Comparison of ENCODE assay signal across 22 cellular contexts in the genomic region with DNA sequence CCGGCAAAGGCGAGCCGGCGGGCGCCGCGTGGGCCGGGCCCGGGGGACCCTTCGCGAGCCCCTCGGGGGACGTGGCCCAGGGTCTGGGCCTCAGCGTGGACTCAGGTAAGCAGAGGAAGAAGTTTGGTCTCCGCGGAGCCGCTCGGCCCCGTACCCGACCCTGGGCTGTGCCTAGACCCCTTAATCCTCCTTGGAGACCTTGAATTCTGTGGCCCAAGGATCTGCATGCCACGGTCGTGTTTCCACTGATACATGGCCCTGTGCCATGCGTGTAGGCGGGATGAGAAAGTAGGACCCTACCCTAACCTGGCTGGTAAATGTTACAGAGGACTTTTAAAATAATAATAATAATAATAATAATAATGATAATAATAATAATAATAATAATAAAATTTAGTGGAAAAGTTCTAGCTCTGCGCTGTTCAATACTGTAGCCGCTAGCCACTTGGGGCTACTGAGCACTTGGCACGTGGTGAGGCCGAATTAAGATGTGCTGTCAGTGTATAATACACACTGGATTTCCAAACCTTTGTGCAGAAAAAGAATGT. TPM values are rescaled to one million over a fixed set of nuclear protein-coding genes. Genes with fewer than 3 reads are reported as not detected.
A peak's percentile ranks its signal among the peaks of the same experiment; 100 is the strongest.
DNase-seq lines count a peak whose midpoint lies in the region; ATAC-seq and TF ChIP-seq lines count a peak whose summit lies in the region.
"Had no signal": no experiment of that assay in that cellular context is flagged by ENCODE, and none has a peak within 500 bp of the region (broad histone marks: within the 10 kb centered on the region; RNA-seq: fewer than 3 reads in every experiment).

No MANE protein-coding gene starts in this region.

- TF ChIP-seq POLR2A in esophagus muscularis mucosa (IDR thresholded peaks at IDR 0.05; ENCODE audit: low read depth): no peak

- no peak overlapping the region for H3K27ac Mint-ChIP-seq in activated naive CD8-positive, alpha-beta T cell treated with anti-CD3 and anti-CD28 coated beads, Interleukin-2, amount 10 ng/mL, durations not matched to agents 7 days and 5 days
- H3K27ac Mint-ChIP-seq in activated naive CD8-positive, alpha-beta T cell treated with anti-CD3 and anti-CD28 coated beads for 36 hours: no peak overlapping the region
- H3K27ac Mint-ChIP-seq: activated naive CD4-positive, alpha-beta T cell treated with anti-CD3 and anti-CD28 coated beads for 36 hours; IgD-negative memory B cell; nephron progenitor cell; T-helper 2 cell treated with Interferon-gamma antibody and Interleukin-4, amounts not matched to agents 5 μg/mL and 100 μg/mL, for 36 hours had no signal

- no peaks in the 10 kb centered on the region for H3F3A ChIP-seq in neural cell (ENCODE audit: insufficient read depth, low read length, poor library complexity, severe bottlenecking)
- H3F3A ChIP-seq in SK-N-SH (replicated peaks; ENCODE audit: insufficient read depth): no peaks in the 10 kb centered on the region

- intact Hi-C loops in esophagus muscularis mucosa (cut with DNase I): no loop called here
- intact Hi-C loops in tibial artery (cut with DNase I; ENCODE audit: low total_unique reads): no loop called here
- intact Hi-C loops in left lung (cut with DNase I): no loop called here

- H3K4me1 ChIP-seq in esophagus muscularis mucosa (peaks cover 9 to 24% (median 19%) of the 10 kb centered on the region in 4 donors), tibial artery (peaks cover 0 to 22% (median 17%) of the 10 kb centered on the region in 4 donors), SK-N-SH (ENCODE audit: control insufficient read depth in 1 of 2, insufficient read depth in 2 of 2, low read depth in 1 of 2, low read length in 1 of 2) (no peaks in the 10 kb centered on the region), left lung (peaks cover 3 to 7% of the 10 kb centered on the region in 2 donors)

- H3K4me2 ChIP-seq in neural cell (ENCODE audit: low read length) (no peak overlapping the region), SK-N-SH (no peak overlapping the region)

- H3K36me3 ChIP-seq in esophagus muscularis mucosa (no peaks in the 10 kb centered on the region), neural cell (ENCODE audit: insufficient read depth, low read length) (no peaks in the 10 kb centered on the region), tibial artery (no peaks in the 10 kb centered on the region), brain microvascular endothelial cell (replicated peaks) (no peaks in the 10 kb centered on the region), SK-N-SH (replicated peaks in 1 of 2; ENCODE audit: control insufficient read depth in 1 of 2, insufficient read depth in 2 of 2, low read length in 1 of 2) (no peaks in the 10 kb centered on the region), left lung (no peaks in the 10 kb centered on the region)
- H3K36me3 ChIP-seq: heart right ventricle, right atrium auricular region, SJCRH30 had no signal

- H3K79me2 ChIP-seq in neural cell (replicated peaks; ENCODE audit: insufficient read depth, low read length): no peaks in the 10 kb centered on the region
- no peaks in the 10 kb centered on the region for H3K79me2 ChIP-seq in SK-N-SH (ENCODE audit: insufficient read depth)

- H3K27me3 ChIP-seq in esophagus muscularis mucosa (peaks cover 4 to 98% (median 54%) of the 10 kb centered on the region in 4 donors), neural cell (ENCODE audit: insufficient read depth, low read depth, low read length) (peaks cover 98% of the 10 kb centered on the region), tibial artery (peaks cover 0 to 77% of the 10 kb centered on the region in 2 donors), brain microvascular endothelial cell (replicated peaks) (peaks cover 79% of the 10 kb centered on the region), SK-N-SH (ENCODE audit: insufficient read depth) (peaks cover 79% of the 10 kb centered on the region), left lung (peaks cover 88 to 100% of the 10 kb centered on the region in 2 donors)
- H3K27me3 ChIP-seq: SJCRH30 had no signal

- TF ChIP-seq CTCF in esophagus muscularis mucosa (IDR thresholded peaks at IDR 0.05): no peak
- TF ChIP-seq CTCF in neural cell (IDR thresholded peaks at IDR 0.05; ENCODE audit: poor library complexity, severe bottlenecking): no peak
- no peak for TF ChIP-seq CTCF in tibial artery (IDR thresholded peaks at IDR 0.05)
- no peak for TF ChIP-seq CTCF in brain microvascular endothelial cell (IDR thresholded peaks at IDR 0.05; ENCODE audit: low read depth, low read length, missing control alignments)
- no peak for TF ChIP-seq CTCF in SK-N-SH (IDR thresholded peaks at IDR 0.05)
- TF ChIP-seq CTCF in left lung (IDR thresholded peaks at IDR 0.05): no peak

- no peak overlapping the region for H3K27ac ChIP-seq in esophagus muscularis mucosa (replicated peaks in 1 of 4)
- H3K27ac ChIP-seq in neural cell (ENCODE audit: low read length): no peak overlapping the region
- H3K27ac ChIP-seq in tibial artery: no peak overlapping the region
- no peak overlapping the region for H3K27ac ChIP-seq in brain microvascular endothelial cell
- no peak overlapping the region for H3K27ac ChIP-seq in SK-N-SH (ENCODE audit: low read depth in 2 of 2, low read length in 1 of 2)
- no peak overlapping the region for H3K27ac ChIP-seq in left lung
- H3K27ac ChIP-seq: C4-2B, dorsolateral prefrontal cortex, heart right ventricle, right atrium auricular region, SJCRH30 had no signal

- peaks cover 87% of the 10 kb centered on the region for H3K27me3 Mint-ChIP-seq in activated naive CD8-positive, alpha-beta T cell treated with anti-CD3 and anti-CD28 coated beads, Interleukin-2, amount 10 ng/mL, durations not matched to agents 7 days and 5 days
- H3K27me3 Mint-ChIP-seq in activated naive CD8-positive, alpha-beta T cell treated with anti-CD3 and anti-CD28 coated beads for 36 hours: peaks cover 97% of the 10 kb centered on the region

- H3K9me3 ChIP-seq in esophagus muscularis mucosa: no peaks in the 10 kb centered on the region
- no peaks in the 10 kb centered on the region for H3K9me3 ChIP-seq in neural cell (ENCODE audit: low read length)
- H3K9me3 ChIP-seq in tibial artery: no peaks in the 10 kb centered on the region
- no peaks in the 10 kb centered on the region for H3K9me3 ChIP-seq in SK-N-SH
- H3K9me3 ChIP-seq in left lung: no peaks in the 10 kb centered on the region
- H3K9me3 ChIP-seq: heart right ventricle, right atrium auricular region, SJCRH30 had no signal

- in situ Hi-C loops in brain microvascular endothelial cell (cut with HindIII; ENCODE audit: low pct_ligation_motif_present, low sequenced_read_pairs): no loop called here

- no peaks in the 10 kb centered on the region for H3K36me3 Mint-ChIP-seq in activated naive CD8-positive, alpha-beta T cell treated with anti-CD3 and anti-CD28 coated beads, Interleukin-2, amount 10 ng/mL, durations not matched to agents 7 days and 5 days
- no peaks in the 10 kb centered on the region for H3K36me3 Mint-ChIP-seq in activated naive CD8-positive, alpha-beta T cell treated with anti-CD3 and anti-CD28 coated beads for 36 hours
- H3K36me3 Mint-ChIP-seq: IgD-negative memory B cell had no signal

- CTCF ChIA-PET in SK-N-SH (lab: Yijun Ruan, JAX): no interaction called here

- H3K4me3 Mint-ChIP-seq in activated naive CD8-positive, alpha-beta T cell treated with anti-CD3 and anti-CD28 coated beads, Interleukin-2, amount 10 ng/mL, durations not matched to agents 7 days and 5 days: no peak overlapping the region
- H3K4me3 Mint-ChIP-seq in activated naive CD8-positive, alpha-beta T cell treated with anti-CD3 and anti-CD28 coated beads for 36 hours: no peak overlapping the region
- H3K4me3 Mint-ChIP-seq: activated naive CD4-positive, alpha-beta T cell treated with anti-CD3 and anti-CD28 coated beads for 36 hours; T-helper 2 cell treated with Interferon-gamma antibody and Interleukin-4, amounts not matched to agents 5 μg/mL and 100 μg/mL, for 36 hours had no signal

- DNase-seq in activated naive CD8-positive, alpha-beta T cell treated with anti-CD3 and anti-CD28 coated beads, Interleukin-2, amount 10 ng/mL, durations not matched to agents 7 days and 5 days: peak; percentile 34
- DNase-seq in activated naive CD8-positive, alpha-beta T cell treated with anti-CD3 and anti-CD28 coated beads for 36 hours: no peak
- DNase-seq in esophagus muscularis mucosa (ENCODE audit: extremely low spot score) (no peak), tibial artery (no peak), brain microvascular endothelial cell (no peak), SK-N-SH (no peak), left lung (no peak)
- DNase-seq: activated CD4-positive, alpha-beta T cell treated with anti-CD3 and anti-CD28 coated beads for 1 hour; activated naive CD4-positive, alpha-beta T cell treated with anti-CD3 and anti-CD28 coated beads for 36 hours; NCI-H2081 treated with DMSO at 0.1 percent for 48 hours; SJCRH30; stimulated activated CD4-positive, alpha-beta T cell treated with anti-CD3 and anti-CD28 coated beads, Interleukin-4, amount 100 ng/mL, for 4 hours had no signal

- TF ChIP-seq EP300 in esophagus muscularis mucosa (IDR thresholded peaks at IDR 0.05) (no peak), neural cell (conservative IDR thresholded peaks at IDR 0.05; ENCODE audit: poor library complexity, severe bottlenecking) (no peak), SK-N-SH (IDR thresholded peaks at IDR 0.05; ENCODE audit: borderline replicate concordance in 1 of 2, low read depth in 1 of 2, low read length in 1 of 2) (no peak)

- POLR2A ChIA-PET in activated naive CD8-positive, alpha-beta T cell treated with anti-CD3 and anti-CD28 coated beads, Interleukin-2, amount 10 ng/mL, durations not matched to agents 7 days and 5 days (lab: Charles Lee): no interaction called here
- POLR2A ChIA-PET in SK-N-SH (lab: Yijun Ruan, JAX): no interaction called here

- peaks cover 3% of the 10 kb centered on the region for H3K4me1 Mint-ChIP-seq in activated naive CD8-positive, alpha-beta T cell treated with anti-CD3 and anti-CD28 coated beads, Interleukin-2, amount 10 ng/mL, durations not matched to agents 7 days and 5 days
- H3K4me1 Mint-ChIP-seq in activated naive CD8-positive, alpha-beta T cell treated with anti-CD3 and anti-CD28 coated beads for 36 hours: peaks cover 14% of the 10 kb centered on the region

- no peak for ATAC-seq in activated naive CD8-positive, alpha-beta T cell treated with anti-CD3 and anti-CD28 coated beads, Interleukin-2, amount 10 ng/mL, durations not matched to agents 7 days and 5 days (ENCODE audit: low read depth)
- ATAC-seq in left lung: no peak

- H3K9me2 ChIP-seq in neural cell (ENCODE audit: insufficient read depth, low read length) (no peaks in the 10 kb centered on the region), SK-N-SH (no peaks in the 10 kb centered on the region)

- peak overlapping the region; percentile 39 to 54 (median 42) for H3K4me3 ChIP-seq in esophagus muscularis mucosa
- H3K4me3 ChIP-seq in neural cell (ENCODE audit: low read length): peak overlapping the region; percentile 69
- H3K4me3 ChIP-seq in tibial artery: peak overlapping the region; percentile 19 to 36
- no peak overlapping the region for H3K4me3 ChIP-seq in brain microvascular endothelial cell (ENCODE audit: low read depth, low read length)
- H3K4me3 ChIP-seq in SK-N-SH (ENCODE audit: low read depth in 2 of 2, low read length in 1 of 2): no peak overlapping the region; a peak in 1 of 4 replicates
- H3K4me3 ChIP-seq in left lung: no peak overlapping the region
- H3K4me3 ChIP-seq: SJCRH30 had no signal

- H4K20me1 ChIP-seq in neural cell (ENCODE audit: insufficient read depth) (no peaks in the 10 kb centered on the region), SK-N-SH (ENCODE audit: insufficient read depth) (no peaks in the 10 kb centered on the region)

- no peak overlapping the region for H2AFZ ChIP-seq in neural cell (ENCODE audit: low read depth, low read length)
- H2AFZ ChIP-seq in SK-N-SH (ENCODE audit: low read depth): no peak overlapping the region

- WGBS in esophagus muscularis mucosa: 11% methylated on average over 8 of the region's 28 CpGs
- WGBS in SK-N-SH (ENCODE audit: low lambda C conversion rate): 2% methylated on average over 8 of the region's 28 CpGs

- H3K9me3 Mint-ChIP-seq in activated naive CD8-positive, alpha-beta T cell treated with anti-CD3 and anti-CD28 coated beads, Interleukin-2, amount 10 ng/mL, durations not matched to agents 7 days and 5 days: no peaks in the 10 kb centered on the region
- no peaks in the 10 kb centered on the region for H3K9me3 Mint-ChIP-seq in activated naive CD8-positive, alpha-beta T cell treated with anti-CD3 and anti-CD28 coated beads for 36 hours
- H3K9me3 Mint-ChIP-seq: activated naive CD4-positive, alpha-beta T cell treated with anti-CD3 and anti-CD28 coated beads for 36 hours; IgD-negative memory B cell; nephron progenitor cell; T-helper 2 cell treated with Interferon-gamma antibody and Interleukin-4, amounts not matched to agents 5 μg/mL and 100 μg/mL, for 36 hours had no signal

- no peak for TF ChIP-seq RAD21 in neural cell (conservative IDR thresholded peaks at IDR 0.05)
- TF ChIP-seq RAD21 in SK-N-SH (IDR thresholded peaks at IDR 0.05; ENCODE audit: low read length): no peak

- H3K9ac ChIP-seq in neural cell (ENCODE audit: low read length): no peak overlapping the region
- no peak overlapping the region for H3K9ac ChIP-seq in SK-N-SH

RNA-seq across cellular contexts. Expression of a gene that starts 5.7 kb away (rescaled TPM):
- not detected for total RNA-seq in activated naive CD8-positive, alpha-beta T cell treated with anti-CD3 and anti-CD28 coated beads, Interleukin-2, amount 10 ng/mL, durations not matched to agents 7 days and 5 days
- total RNA-seq in activated naive CD8-positive, alpha-beta T cell treated with anti-CD3 and anti-CD28 coated beads for 36 hours: not detected
- total RNA-seq in esophagus muscularis mucosa: not detected
- not detected in 2 replicates for polyA plus RNA-seq in neural cell
- not detected in 2 replicates for polyA minus RNA-seq in neural cell
- polyA plus RNA-seq in SK-N-SH (2012; rRNA removed): 0.02 TPM in 1 of 2 replicates, not detected in the other
- polyA plus RNA-seq in SK-N-SH (2012; cell fraction: cytosol; rRNA removed): not detected in 2 replicates
- not detected in 2 replicates for polyA plus RNA-seq in SK-N-SH (2012; cell fraction: nucleus; rRNA removed)
- not detected for total RNA-seq in left lung
- total RNA-seq: A172; activated naive CD4-positive, alpha-beta T cell treated with anti-CD3 and anti-CD28 coated beads for 36 hours; left lobe of liver had no signal
- polyA plus RNA-seq: IgD-negative memory B cell had no signal

Comparison
In these comparisons a context has a peak if more than half of its experiments do, and no peak if none do; other contexts are left out.
1. H3K4me3 ChIP-seq: peak in esophagus muscularis mucosa (4 of 4), neural cell (single experiment) and tibial artery (2 of 2); none in brain microvascular endothelial cell (single experiment), SK-N-SH (0 of 2) and left lung (0 of 2).